ENCODE assay signal across 22 cellular contexts in genomic region chr14:55317503-55317902, GRCh38. TPM values are rescaled to one million over a fixed set of nuclear protein-coding genes. Genes with fewer than 3 reads are reported as not detected.
A peak's percentile ranks its signal among the peaks of the same experiment; 100 is the strongest.
DNase-seq lines count a peak whose midpoint lies in the region; TF ChIP-seq lines count a peak whose summit lies in the region.
"Had no signal": no experiment of that assay in that cellular context is flagged by ENCODE, and none has a peak within 500 bp of the region (broad histone marks: within the 10 kb centered on the region; RNA-seq: fewer than 3 reads in every experiment).

No MANE protein-coding gene starts in this region.

- H3K4me1 ChIP-seq in duodenal mucosa (ENCODE audit: control insufficient read depth in 1 of 2, insufficient read depth in 2 of 2, low read length in 2 of 2) = peaks cover 6 to 17% of the 10 kb centered on the region in 2 donors
- H3K4me1 ChIP-seq: neural progenitor cell had no signal

- no peak overlapping the region for H3K9ac ChIP-seq in duodenal mucosa (ENCODE audit: low read depth in 1 of 2, low read length in 2 of 2)
- H3K9ac ChIP-seq: neural progenitor cell had no signal

- H3K4me3 ChIP-seq in duodenal mucosa (ENCODE audit: low read depth in 1 of 2, low read length in 2 of 2) = no peak overlapping the region
- H3K4me3 ChIP-seq: neural progenitor cell, pancreas had no signal

- H3K36me3 Mint-ChIP-seq in progenitor cell of endocrine pancreas (ENCODE audit: insufficient read depth) = peaks cover 36% of the 10 kb centered on the region

- peaks cover 3 to 7% of the 10 kb centered on the region in 2 donors for H3K36me3 ChIP-seq in duodenal mucosa (ENCODE audit: control insufficient read depth in 1 of 2, insufficient read depth in 2 of 2, low read length in 2 of 2)
- H3K36me3 ChIP-seq: neural progenitor cell had no signal

- H3K27ac ChIP-seq in C4-2B (peak overlapping the region; percentile 68), duodenal mucosa (ENCODE audit: low read depth, low read length) (peak overlapping the region; percentile 27)
- H3K27ac ChIP-seq: neural progenitor cell had no signal

- H3K27me3 ChIP-seq in duodenal mucosa (ENCODE audit: control insufficient read depth in 1 of 2, insufficient read depth in 2 of 2, low read length in 2 of 2) = no peaks in the 10 kb centered on the region
- H3K27me3 ChIP-seq: neural progenitor cell, pancreas had no signal

- H3K9me3 Mint-ChIP-seq in progenitor cell of endocrine pancreas (ENCODE audit: low read depth) = peaks cover 14% of the 10 kb centered on the region

- no peak overlapping the region for H3K4me3 Mint-ChIP-seq in progenitor cell of endocrine pancreas (ENCODE audit: low read depth)
- H3K4me3 Mint-ChIP-seq: activated CD4-positive, alpha-beta memory T cell treated with anti-CD3 and anti-CD28 coated beads for 36 hours; activated naive CD8-positive, alpha-beta T cell treated with anti-CD3 and anti-CD28 coated beads, Interleukin-2, amount 50 U/mL, for 24 hours; B cell; dendritic cell treated with granulocyte-macrophage colony-stimulating factor and Interleukin-4, amounts not matched to agents 40 ng/mL and 50 ng/mL, for 4 days; H9; neural progenitor cell; stimulated activated naive CD8-positive, alpha-beta T cell treated with anti-CD3 and anti-CD28 coated beads, Interleukin-15, amount 100 ng/mL, for 72 hours had no signal

- DNase-seq in NCI-H524 (lab: John Stamatoyannopoulos, UW) (peak; percentile 67 to 87), progenitor cell of endocrine pancreas (ENCODE audit: low spot score, unreplicated experiment) (no peak), T-helper 1 cell (no peak), UCSD-AML1 (lab: John Stamatoyannopoulos, UW; ENCODE audit: unreplicated experiment) (no peak), HCEC 1CT (no peak), GM13977 (ENCODE audit: low spot score) (no peak)
- DNase-seq: ACHN; activated CD4-positive, alpha-beta memory T cell treated with anti-CD3 and anti-CD28 coated beads for 36 hours; activated CD4-positive, alpha-beta T cell treated with anti-CD3 and anti-CD28 coated beads for 1 hour; activated naive CD4-positive, alpha-beta T cell; activated naive CD8-positive, alpha-beta T cell treated with anti-CD3 and anti-CD28 coated beads, Interleukin-2, amount 50 U/mL, for 24 hours; central memory CD4-positive, alpha-beta T cell; H9; mammary epithelial cell; pancreas; stimulated activated naive CD8-positive, alpha-beta T cell treated with anti-CD3 and anti-CD28 coated beads, Interleukin-15, amount 100 ng/mL, for 72 hours; T-helper 17 cell had no signal

- peaks cover 7% of the 10 kb centered on the region for H3K4me1 Mint-ChIP-seq in progenitor cell of endocrine pancreas (ENCODE audit: low read depth)
- H3K4me1 Mint-ChIP-seq: H9, neural progenitor cell had no signal

- no peaks in the 10 kb centered on the region for H3K27me3 Mint-ChIP-seq in progenitor cell of endocrine pancreas
- H3K27me3 Mint-ChIP-seq: activated CD4-positive, alpha-beta memory T cell treated with anti-CD3 and anti-CD28 coated beads for 36 hours; activated naive CD8-positive, alpha-beta T cell treated with anti-CD3 and anti-CD28 coated beads, Interleukin-2, amount 50 U/mL, for 24 hours; B cell; dendritic cell treated with granulocyte-macrophage colony-stimulating factor and Interleukin-4, amounts not matched to agents 40 ng/mL and 50 ng/mL, for 4 days; stimulated activated naive CD8-positive, alpha-beta T cell treated with anti-CD3 and anti-CD28 coated beads, Interleukin-15, amount 100 ng/mL, for 72 hours; T-helper 17 cell had no signal

- TF ChIP-seq CTCF in C4-2B (conservative IDR thresholded peaks at IDR 0.05) (no peak), progenitor cell of endocrine pancreas (IDR thresholded peaks at IDR 0.05; ENCODE audit: unreplicated experiment) (no peak), GM13977 (IDR thresholded peaks at IDR 0.05; ENCODE audit: extremely low read depth, insufficient read depth, missing control alignments) (no peak)

- peaks cover 7 to 8% of the 10 kb centered on the region in 2 donors for H3K9me3 ChIP-seq in duodenal mucosa (ENCODE audit: control insufficient read depth in 1 of 2, low read length in 2 of 2)

- in situ Hi-C loops in GM13977 (cut with MboI; ENCODE audit: low pct_unique_long_range_greater_than_20kb, low sequenced_read_pairs, unreplicated experiment) = no loop called here

- H3K27ac Mint-ChIP-seq in progenitor cell of endocrine pancreas = peak overlapping the region; percentile 27
- H3K27ac Mint-ChIP-seq: activated CD4-positive, alpha-beta memory T cell treated with anti-CD3 and anti-CD28 coated beads for 36 hours; activated naive CD8-positive, alpha-beta T cell treated with anti-CD3 and anti-CD28 coated beads, Interleukin-2, amount 50 U/mL, for 24 hours; B cell; dendritic cell treated with granulocyte-macrophage colony-stimulating factor and Interleukin-4, amounts not matched to agents 40 ng/mL and 50 ng/mL, for 4 days; neural progenitor cell; stimulated activated naive CD8-positive, alpha-beta T cell treated with anti-CD3 and anti-CD28 coated beads, Interleukin-15, amount 100 ng/mL, for 72 hours; T-helper 17 cell had no signal

RNA-seq across cellular contexts. Expression of gene FBXO34, which starts 46.3 kb away (rescaled TPM):
- total RNA-seq in progenitor cell of endocrine pancreas = 32.1 and 32.4 TPM in 2 replicates

Comparison
In these comparisons a context has a peak if more than half of its experiments do, and no peak if none do; other contexts are left out.
1. DNase-seq: peak in NCI-H524 (2 of 2); none in progenitor cell of endocrine pancreas (single experiment), T-helper 1 cell (0 of 5), UCSD-AML1 (single experiment), HCEC 1CT (single experiment) and GM13977 (single experiment).